Comparison of ENCODE assay signal across 1 cellular context in the genomic region with DNA sequence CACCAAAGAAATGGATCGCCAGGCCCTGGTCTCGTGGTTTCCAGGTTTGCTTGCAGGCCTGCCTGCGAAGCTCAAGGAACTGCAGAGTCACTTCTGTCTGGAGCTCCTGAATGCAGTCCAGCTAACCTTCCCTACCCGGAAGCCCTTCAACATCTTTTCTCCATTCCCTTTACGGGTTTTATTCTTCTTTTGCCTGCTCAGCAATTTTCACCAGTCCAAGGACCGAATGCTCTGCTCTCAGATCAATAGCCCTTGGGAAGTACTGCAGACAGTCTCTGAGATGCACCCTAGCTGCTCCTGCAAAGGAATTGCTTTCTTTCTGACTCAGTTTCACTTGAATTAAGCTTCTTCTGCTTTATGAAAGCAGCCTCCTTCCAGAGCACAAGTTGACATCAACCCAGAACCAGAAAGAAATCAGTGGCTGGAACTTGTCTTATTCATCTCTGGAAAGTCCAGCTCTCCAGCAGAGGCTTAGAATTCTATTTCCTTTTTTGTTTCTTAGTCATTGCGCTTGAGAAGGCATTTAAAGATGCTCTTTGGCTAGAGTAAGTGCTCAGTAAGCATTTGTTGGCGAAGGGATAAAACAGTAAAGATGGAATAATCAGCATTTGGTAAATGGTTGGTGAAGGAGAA.
TF ChIP-seq lines count a peak whose summit lies in the region.

No MANE protein-coding gene starts in this region.

TF ChIP-seq in K562, 482 proteins besides CTCF, POLR2A, EP300 and RAD21:
- peak; percentile 93 for TF ChIP-seq MAFK (IDR thresholded peaks at IDR 0.05; ENCODE audit: low read length)
- peak; percentile 96 for TF ChIP-seq ZNF316 (IDR thresholded peaks at IDR 0.05)
- peak; percentile 93 for TF ChIP-seq MAFG (tag; conservative IDR thresholded peaks at IDR 0.05)
- no peak for TF ChIP-seq HDAC6 (IDR thresholded peaks at IDR 0.05; ENCODE audit: low read depth, low read length)
- peak; percentile 93 for TF ChIP-seq C11orf30 (IDR thresholded peaks at IDR 0.05; ENCODE audit: low read depth)
- TF ChIP-seq MYBL2 (IDR thresholded peaks at IDR 0.05; ENCODE audit: low read depth), result no peak
- TF ChIP-seq MYBL2 (CRISPR knock-in tag; IDR thresholded peaks at IDR 0.05; ENCODE audit: borderline replicate concordance), result no peak
- TF ChIP-seq MAFF (IDR thresholded peaks at IDR 0.05; ENCODE audit: low read length), result peak; percentile 90
- 0 out of 2 replicates have a peak, but pooled peaks have one; percentile 34 for TF ChIP-seq L3MBTL2 (IDR thresholded peaks at IDR 0.05)
- peak; percentile 29; the same call in 1 of the 2 replicates for TF ChIP-seq ELF1 (tag; IDR thresholded peaks at IDR 0.05)
